Comparison of ENCODE assay signal across 8 cellular contexts in the genomic region with DNA sequence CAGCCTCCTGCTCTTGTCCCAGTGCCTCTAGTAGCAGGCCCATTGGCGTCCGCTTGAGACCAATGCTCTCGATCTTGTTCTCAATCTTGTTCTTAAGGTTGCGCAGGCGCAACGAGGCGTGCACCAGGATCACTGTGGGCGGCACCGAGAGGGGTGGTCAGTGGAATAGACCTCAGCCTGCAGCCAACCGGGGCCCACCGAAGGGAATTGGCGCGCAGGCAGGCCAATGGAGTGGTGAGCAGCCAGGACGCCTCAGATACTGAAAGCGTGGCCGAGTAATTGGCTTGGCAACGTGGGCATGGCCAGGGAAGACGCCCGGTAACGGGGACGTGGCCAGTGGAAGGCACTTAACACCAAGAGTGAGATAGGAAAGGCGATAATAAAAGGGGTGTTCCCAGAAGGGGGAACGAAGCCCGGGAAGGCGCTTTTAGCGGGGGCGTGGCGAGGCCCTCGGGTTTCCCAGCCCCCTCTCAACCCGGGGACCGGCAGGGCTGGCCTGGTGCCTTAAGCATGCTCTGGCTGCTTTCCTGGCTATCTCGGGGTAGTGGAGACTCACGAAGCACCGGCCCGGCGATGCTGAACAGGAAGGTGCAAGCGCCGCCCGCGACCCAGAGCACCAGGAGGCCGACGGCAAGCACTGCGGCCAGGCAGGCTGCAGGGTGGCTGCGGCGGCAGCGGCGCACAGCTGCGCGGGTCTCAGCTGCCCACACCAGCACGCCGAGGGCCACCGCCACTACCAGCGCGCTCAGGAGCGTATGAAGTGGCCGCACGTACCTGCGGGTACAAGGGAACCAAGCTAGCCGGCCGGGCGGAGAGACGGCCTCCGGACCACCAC. TPM values are rescaled to one million over a fixed set of nuclear protein-coding genes. Genes with fewer than 3 reads are reported as not detected.
DNase-seq lines count a peak whose midpoint lies in the region; ATAC-seq and TF ChIP-seq lines count a peak whose summit lies in the region.

No MANE protein-coding gene starts in this region.

- H3K79me2 ChIP-seq in fibroblast of lung (ENCODE audit: control insufficient read depth, insufficient read depth, low read length), result peaks cover 10% of the 10 kb centered on the region

- no peaks in the 10 kb centered on the region for H4K20me1 ChIP-seq in fibroblast of lung (ENCODE audit: control insufficient read depth, extremely low read depth, insufficient read depth, low read length)

- H3K36me3 ChIP-seq in RWPE2 (ENCODE audit: low read depth) (no peaks in the 10 kb centered on the region), fibroblast of lung (ENCODE audit: control insufficient read depth, insufficient read depth, low read length) (peaks cover 2% of the 10 kb centered on the region)

- peak overlapping the region; percentile 25 for H3K9ac ChIP-seq in fibroblast of lung (ENCODE audit: insufficient read depth, low read length)

- TF ChIP-seq CTCF in AG04449 (IDR thresholded peaks at IDR 0.05; ENCODE audit: insufficient read depth, low read length, missing control alignments), result no peak
- no peak for TF ChIP-seq CTCF in RWPE2 (IDR thresholded peaks at IDR 0.05; ENCODE audit: poor library complexity, severe bottlenecking)
- TF ChIP-seq CTCF in fibroblast of lung (conservative IDR thresholded peaks at IDR 0.05 in 1 of 2, IDR thresholded peaks at IDR 0.05 in 1 of 2; ENCODE audit: low read depth in 1 of 2, low read length in 2 of 2), result no peak

- H3K27ac Mint-ChIP-seq in natural killer cell treated with Interleukin-12 subunit alpha and Interleukin-12 subunit beta and Interleukin-15 and Interleukin-18, amount 100 ng/mL, for 72 hours, result peak overlapping the region in 1 of 2 donors; percentile 31

- peaks cover 11 to 13% of the 10 kb centered on the region in 2 donors for H3K4me1 Mint-ChIP-seq in natural killer cell treated with Interleukin-12 subunit alpha and Interleukin-12 subunit beta and Interleukin-15 and Interleukin-18, amount 100 ng/mL, for 72 hours (ENCODE audit: low read depth in 2 of 2)

- H3K9me3 ChIP-seq in RWPE2 (ENCODE audit: severe bottlenecking) (no peaks in the 10 kb centered on the region), fibroblast of lung (ENCODE audit: control insufficient read depth, insufficient read depth, low read depth, low read length) (no peaks in the 10 kb centered on the region)

- peaks cover 0 to 2% of the 10 kb centered on the region in 2 donors for H3K27me3 Mint-ChIP-seq in natural killer cell treated with Interleukin-12 subunit alpha and Interleukin-12 subunit beta and Interleukin-15 and Interleukin-18, amount 100 ng/mL, for 72 hours

- DNase-seq in AG04449 (ENCODE audit: low read depth, low spot score) (no peak), RWPE2 (ENCODE audit: low spot score) (no peak), fibroblast of lung (ENCODE audit: low read depth in 2 of 2) (peak; percentile 79), COR-L47 (lab: John Stamatoyannopoulos, UW) (no peak), GM19238 (ENCODE audit: insufficient read length, low spot score) (no peak), HuH-7.5 (ENCODE audit: low spot score) (no peak)
- DNase-seq in natural killer cell treated with Interleukin-12 subunit alpha and Interleukin-12 subunit beta and Interleukin-15 and Interleukin-18, amount 100 ng/mL, for 72 hours (ENCODE audit: low spot score), result no peak

- H3K4me1 ChIP-seq in RWPE2 (ENCODE audit: insufficient read depth, poor library complexity, severe bottlenecking) (no peaks in the 10 kb centered on the region), fibroblast of lung (ENCODE audit: control insufficient read depth, extremely low read depth, insufficient read depth, low read length) (no peaks in the 10 kb centered on the region)

- H3K4me3 Mint-ChIP-seq in natural killer cell treated with Interleukin-12 subunit alpha and Interleukin-12 subunit beta and Interleukin-15 and Interleukin-18, amount 100 ng/mL, for 72 hours, result peak overlapping the region; percentile 86

- no peak overlapping the region for H2AFZ ChIP-seq in fibroblast of lung (ENCODE audit: low read length)

- peak; percentile 13; the same call in 2 of the 3 replicates for ATAC-seq in RWPE2 (ENCODE audit: low read depth)
- ATAC-seq in natural killer cell treated with Interleukin-12 subunit alpha and Interleukin-12 subunit beta and Interleukin-15 and Interleukin-18, amount 100 ng/mL, for 72 hours, result no peak
- no peak for ATAC-seq in HG03565 (IDR thresholded peaks at IDR 0.05; ENCODE audit: unreplicated experiment)

- H3K4me2 ChIP-seq in fibroblast of lung (ENCODE audit: extremely low read depth, insufficient read depth, low read length), result peak overlapping the region; percentile 49

- peak overlapping the region; percentile 31 for H3K27ac ChIP-seq in RWPE2 (ENCODE audit: poor library complexity, severe bottlenecking)
- H3K27ac ChIP-seq in fibroblast of lung (ENCODE audit: insufficient read depth, low read length), result no peak overlapping the region

- H3K4me3 ChIP-seq in AG04449 (ENCODE audit: low read depth, low read length) (peak overlapping the region; percentile 75), RWPE2 (ENCODE audit: severe bottlenecking) (peak overlapping the region; percentile 48), fibroblast of lung (replicated peaks in 1 of 4; ENCODE audit: control extremely low read depth in 1 of 4, insufficient read depth in 1 of 4, low read depth in 3 of 4, low read length in 4 of 4) (peak overlapping the region; percentile 60 to 77 (median 74))

- CTCF ChIA-PET in AG04449 (lab: Yijun Ruan, JAX), result no interaction called here

- H3K27me3 ChIP-seq in RWPE2 (ENCODE audit: insufficient read depth, poor library complexity, severe bottlenecking) (no peaks in the 10 kb centered on the region), fibroblast of lung (ENCODE audit: control insufficient read depth, insufficient read depth, low read length) (no peaks in the 10 kb centered on the region)

- POLR2A ChIA-PET in AG04449 (lab: Yijun Ruan, JAX), result interaction anchor here (0.6 kb wide), 1 partner anchor 89 kb away, joined by 4 read pairs; no protein-coding TSS in a partner anchor

- no peaks in the 10 kb centered on the region for H3K36me3 Mint-ChIP-seq in natural killer cell treated with Interleukin-12 subunit alpha and Interleukin-12 subunit beta and Interleukin-15 and Interleukin-18, amount 100 ng/mL, for 72 hours

- H3K9me3 Mint-ChIP-seq in natural killer cell treated with Interleukin-12 subunit alpha and Interleukin-12 subunit beta and Interleukin-15 and Interleukin-18, amount 100 ng/mL, for 72 hours, result no peaks in the 10 kb centered on the region

RNA-seq across cellular contexts. Expression of a gene that starts 1.7 kb away (rescaled TPM):
- total RNA-seq in fibroblast of lung, result 6.4 and 11.9 TPM in 2 replicates
- 33.1 and 33.5 TPM in 2 replicates for polyA plus RNA-seq in fibroblast of lung
- polyA plus RNA-seq in fibroblast of lung (2012), result 91.9 and 93.9 TPM in 2 replicates
- polyA minus RNA-seq in fibroblast of lung (ENCODE audit: low replicate concordance), result 128 and 135 TPM in 2 replicates
- 10 to 100 TPM; 16.4 to 19.5 TPM for total RNA-seq in natural killer cell treated with Interleukin-12 subunit alpha and Interleukin-12 subunit beta and Interleukin-15 and Interleukin-18, amount 100 ng/mL, for 72 hours

RNA-seq across cellular contexts. Expression of a gene that starts 7.6 kb away (rescaled TPM):
- 59.8 TPM in 2 replicates for total RNA-seq in fibroblast of lung
- polyA plus RNA-seq in fibroblast of lung, result 69.4 and 76.4 TPM in 2 replicates
- polyA plus RNA-seq in fibroblast of lung (2012), result 63.3 and 72.8 TPM in 2 replicates
- polyA minus RNA-seq in fibroblast of lung (ENCODE audit: low replicate concordance), result 132 and 139 TPM in 2 replicates
- total RNA-seq in natural killer cell treated with Interleukin-12 subunit alpha and Interleukin-12 subunit beta and Interleukin-15 and Interleukin-18, amount 100 ng/mL, for 72 hours, result 10 to 100 TPM; 48.1 to 62.3 TPM

RNA-seq across cellular contexts. Expression of a gene that starts 13.3 kb away (rescaled TPM):
- 0.51 and 0.66 TPM in 2 replicates for total RNA-seq in fibroblast of lung
- 0.52 and 0.55 TPM in 2 replicates for polyA plus RNA-seq in fibroblast of lung
- 0.89 and 1.2 TPM in 2 replicates for polyA plus RNA-seq in fibroblast of lung (2012)
- polyA minus RNA-seq in fibroblast of lung (ENCODE audit: low replicate concordance), result 2.0 and 2.2 TPM in 2 replicates
- total RNA-seq in natural killer cell treated with Interleukin-12 subunit alpha and Interleukin-12 subunit beta and Interleukin-15 and Interleukin-18, amount 100 ng/mL, for 72 hours, result 1 to 10 TPM; 5.3 to 9.0 TPM

RNA-seq across cellular contexts. Expression of a gene that starts 28.9 kb away (rescaled TPM):
- total RNA-seq in fibroblast of lung, result 24.7 and 36.8 TPM in 2 replicates
- 18.9 and 22.2 TPM in 2 replicates for polyA plus RNA-seq in fibroblast of lung
- polyA plus RNA-seq in fibroblast of lung (2012), result 59.2 and 65.5 TPM in 2 replicates
- polyA minus RNA-seq in fibroblast of lung (ENCODE audit: low replicate concordance), result 66.1 and 92.1 TPM in 2 replicates
- total RNA-seq in natural killer cell treated with Interleukin-12 subunit alpha and Interleukin-12 subunit beta and Interleukin-15 and Interleukin-18, amount 100 ng/mL, for 72 hours, result 10 to 100 TPM; 38.6 to 45.6 TPM

RNA-seq across cellular contexts. Expression of a gene that starts 51.4 kb away (rescaled TPM):
- 15.7 and 19.8 TPM in 2 replicates for total RNA-seq in fibroblast of lung
- 20.2 and 21.0 TPM in 2 replicates for polyA plus RNA-seq in fibroblast of lung
- polyA plus RNA-seq in fibroblast of lung (2012), result 23.0 and 24.4 TPM in 2 replicates
- 10.6 and 17.1 TPM in 2 replicates for polyA minus RNA-seq in fibroblast of lung (ENCODE audit: low replicate concordance)
- total RNA-seq in natural killer cell treated with Interleukin-12 subunit alpha and Interleukin-12 subunit beta and Interleukin-15 and Interleukin-18, amount 100 ng/mL, for 72 hours, result 10 to 100 TPM; 19.1 to 27.7 TPM

Comparison
In these comparisons a context has a peak if more than half of its experiments do, and no peak if none do; other contexts are left out.
1. DNase-seq: peak in fibroblast of lung (2 of 2); none in AG04449 (single experiment), RWPE2 (single experiment), natural killer cell treated with Interleukin-12 subunit alpha and Interleukin-12 subunit beta and Interleukin-15 and Interleukin-18, amount 100 ng/mL, for 72 hours (single experiment), COR-L47 (single experiment), GM19238 (single experiment) and HuH-7.5 (single experiment).
2. Peak in every context shown above with its lines, with median percentiles within 50 percentile points of each other: H3K4me3 ChIP-seq.